In the genomic region with DNA sequence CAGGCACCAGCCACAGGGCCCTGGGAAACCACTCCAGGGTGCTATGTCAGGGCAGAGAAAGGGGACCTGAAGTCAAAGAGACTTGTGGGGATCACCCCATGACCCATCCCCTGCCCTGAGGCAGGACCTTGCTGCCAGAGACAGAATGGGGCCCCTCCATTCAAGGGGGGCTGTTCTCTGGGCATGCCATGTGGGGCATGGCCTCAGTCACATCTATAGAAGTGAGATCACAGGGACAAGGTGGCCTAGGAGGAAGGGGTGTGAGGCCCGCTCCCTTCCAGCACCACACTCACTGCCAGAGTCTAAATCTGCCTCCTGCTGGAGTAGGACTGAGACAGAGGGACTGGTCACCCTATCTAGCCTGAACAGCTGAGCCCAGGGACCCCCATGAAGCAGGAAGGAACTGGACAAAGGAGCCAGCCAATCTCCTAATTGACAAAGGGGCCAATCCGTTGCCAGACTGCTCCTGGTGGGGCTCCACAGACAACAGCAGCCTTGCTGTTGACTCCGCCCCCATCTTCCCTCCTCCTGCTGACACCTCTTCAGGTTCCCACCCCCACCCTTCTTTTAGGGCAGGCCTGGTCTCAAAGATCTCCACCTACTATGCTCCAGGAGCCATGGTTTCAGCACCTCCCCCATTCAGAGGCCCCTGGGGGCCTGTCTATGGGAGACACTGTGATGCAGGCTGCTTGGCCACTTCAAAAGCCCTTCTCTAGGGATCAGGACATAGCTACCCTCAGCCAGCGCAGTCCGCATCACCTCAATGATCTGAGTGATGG, we compare ENCODE assay signal across 11 cellular contexts. TPM values are rescaled to one million over a fixed set of nuclear protein-coding genes. Genes with fewer than 3 reads are reported as not detected.
DNase-seq lines count a peak whose midpoint lies in the region; ATAC-seq and TF ChIP-seq lines count a peak whose summit lies in the region.
"Had no signal": no experiment of that assay in that cellular context is flagged by ENCODE, and none has a peak within 500 bp of the region (broad histone marks: within the 10 kb centered on the region; RNA-seq: fewer than 3 reads in every experiment).

No MANE protein-coding gene starts in this region.

- no peaks in the 10 kb centered on the region for H3K36me3 ChIP-seq in MM.1S (replicated peaks; ENCODE audit: insufficient read depth, low read length)

- H3K9ac ChIP-seq in MM.1S (ENCODE audit: low read length): no peak overlapping the region

- peaks cover 3% of the 10 kb centered on the region for H3K9me3 Mint-ChIP-seq in activated CD4-positive, alpha-beta memory T cell treated with anti-CD3 and anti-CD28 coated beads for 36 hours

- intact Hi-C loops in activated CD4-positive, alpha-beta memory T cell treated with anti-CD3 and anti-CD28 coated beads for 36 hours (cut with micrococcal nuclease): no loop called here
- intact Hi-C loops in Right ventricle myocardium inferior (cut with DNase I): no loop called here

- no peak overlapping the region for H3K27ac ChIP-seq in MM.1S (ENCODE audit: low read length)

- no peak overlapping the region for H2AFZ ChIP-seq in MM.1S (ENCODE audit: low read length)

- H3K36me3 Mint-ChIP-seq in activated CD4-positive, alpha-beta memory T cell treated with anti-CD3 and anti-CD28 coated beads for 36 hours: peaks cover 11% of the 10 kb centered on the region
- H3K36me3 Mint-ChIP-seq: naive B cell had no signal

- DNase-seq in H4 (ENCODE audit: low spot score): peak; percentile 29
- DNase-seq in activated CD4-positive, alpha-beta memory T cell treated with anti-CD3 and anti-CD28 coated beads for 36 hours: peak; percentile 28
- no peak for DNase-seq in Right ventricle myocardium inferior (ENCODE audit: missing footprints)
- peak; percentile 57 for DNase-seq in skeletal muscle cell (ENCODE audit: low read depth)
- DNase-seq in HuH-7 (ENCODE audit: low spot score): no peak
- no peak for DNase-seq in NCI-H1105 (lab: John Stamatoyannopoulos, UW)
- no peak for DNase-seq in MM.1S
- DNase-seq: naive B cell, NCI-H2081 treated with DMSO at 0.1 percent for 48 hours had no signal

- no peaks in the 10 kb centered on the region for H3K79me2 ChIP-seq in MM.1S (ENCODE audit: low read length)

- H3K4me1 ChIP-seq in MM.1S (ENCODE audit: low read length): no peaks in the 10 kb centered on the region

- H3F3A ChIP-seq in MM.1S (ENCODE audit: insufficient read depth, low read length): peaks cover 38% of the 10 kb centered on the region

- H3K4me3 ChIP-seq in skeletal muscle cell (ENCODE audit: low read depth, low read length) (no peak overlapping the region), MM.1S (ENCODE audit: low read length) (no peak overlapping the region)

- no peaks in the 10 kb centered on the region for H3K27me3 ChIP-seq in MM.1S (replicated peaks; ENCODE audit: insufficient read depth, low read length)

- ATAC-seq in Right ventricle myocardium inferior (peak; percentile 5), GM21381 (IDR thresholded peaks at IDR 0.05; ENCODE audit: unreplicated experiment) (no peak)

- no peak for TF ChIP-seq CTCF in MM.1S (IDR thresholded peaks at IDR 0.05; ENCODE audit: low read length)

- no peak overlapping the region for H3K27ac Mint-ChIP-seq in activated CD4-positive, alpha-beta memory T cell treated with anti-CD3 and anti-CD28 coated beads for 36 hours
- H3K27ac Mint-ChIP-seq: activated naive CD8-positive, alpha-beta T cell had no signal

- no peak overlapping the region for H3K4me3 Mint-ChIP-seq in activated CD4-positive, alpha-beta memory T cell treated with anti-CD3 and anti-CD28 coated beads for 36 hours
- H3K4me3 Mint-ChIP-seq: activated naive CD8-positive, alpha-beta T cell had no signal

- H3K4me1 Mint-ChIP-seq in activated CD4-positive, alpha-beta memory T cell treated with anti-CD3 and anti-CD28 coated beads for 36 hours (ENCODE audit: low read depth): peaks cover 16% of the 10 kb centered on the region

- H3K9me2 ChIP-seq in MM.1S (replicated peaks; ENCODE audit: insufficient read depth, low read length): no peaks in the 10 kb centered on the region

- peaks cover 8% of the 10 kb centered on the region; the same call in 1 of the 2 replicates for H4K20me1 ChIP-seq in MM.1S (ENCODE audit: insufficient read depth, low read length)

- H3K27me3 Mint-ChIP-seq in activated CD4-positive, alpha-beta memory T cell treated with anti-CD3 and anti-CD28 coated beads for 36 hours: no peaks in the 10 kb centered on the region
- H3K27me3 Mint-ChIP-seq: activated naive CD8-positive, alpha-beta T cell; naive B cell had no signal

- no peak overlapping the region for H3K4me2 ChIP-seq in MM.1S (ENCODE audit: low read depth, low read length)

- CTCF ChIA-PET in activated CD4-positive, alpha-beta memory T cell treated with anti-CD3 and anti-CD28 coated beads for 36 hours (lab: Charles Lee): no interaction called here

- POLR2A ChIA-PET in activated CD4-positive, alpha-beta memory T cell treated with anti-CD3 and anti-CD28 coated beads for 36 hours (lab: Charles Lee): interaction anchor here (0.7 to 5.5 kb wide), 2 partner anchors 44 to 50 kb away, joined by 4 to 30 read pairs; partner anchors contain the start of gene MALAT1

- H3K9me3 ChIP-seq in MM.1S (replicated peaks; ENCODE audit: insufficient read depth, low read length): no peaks in the 10 kb centered on the region

RNA-seq across cellular contexts. Expression of gene NEAT1, which starts 26.0 kb away (rescaled TPM):
- total RNA-seq in H4 (2014; rRNA removed; shearing (Covaris generic)): 2.9 and 3.4 TPM in 2 replicates
- 100 to 1,000 TPM; 593 to 683 TPM for total RNA-seq in activated CD4-positive, alpha-beta memory T cell treated with anti-CD3 and anti-CD28 coated beads for 36 hours
- total RNA-seq in Right ventricle myocardium inferior: 457 TPM

RNA-seq across cellular contexts. Expression of gene MALAT1, which starts 50.2 kb away (rescaled TPM):
- total RNA-seq in H4 (2014; rRNA removed; shearing (Covaris generic)): 168 and 177 TPM in 2 replicates
- 1,000 to 10,000 TPM; 8,046 to 8,888 TPM for total RNA-seq in activated CD4-positive, alpha-beta memory T cell treated with anti-CD3 and anti-CD28 coated beads for 36 hours
- 5,781 TPM for total RNA-seq in Right ventricle myocardium inferior

Comparison
In these comparisons a context has a peak if more than half of its experiments do, and no peak if none do; other contexts are left out.
1. DNase-seq: peak in H4 (single experiment), activated CD4-positive, alpha-beta memory T cell treated with anti-CD3 and anti-CD28 coated beads for 36 hours (single experiment) and skeletal muscle cell (single experiment); none in Right ventricle myocardium inferior (single experiment), HuH-7 (single experiment), NCI-H1105 (single experiment) and MM.1S (single experiment).
2. RNA of gene NEAT1, which starts 26.0 kb away (total RNA-seq): 593 to 683 TPM in activated CD4-positive, alpha-beta memory T cell treated with anti-CD3 and anti-CD28 coated beads for 36 hours and 457 TPM in Right ventricle myocardium inferior (single experiment); 2.9 to 3.4 TPM in H4; every median in the first group is over 100 times any median in the second.
3. RNA of gene MALAT1, which starts 50.2 kb away (total RNA-seq): 8,046 to 8,888 TPM in activated CD4-positive, alpha-beta memory T cell treated with anti-CD3 and anti-CD28 coated beads for 36 hours and 5,781 TPM in Right ventricle myocardium inferior (single experiment); 168 to 177 TPM in H4; every median in the first group is over 10 times any median in the second.